9 cellular contexts compared by ENCODE assay signal in genomic region chr1:90718411-90719320, GRCh38. TPM values are rescaled to one million over a fixed set of nuclear protein-coding genes. Genes with fewer than 3 reads are reported as not detected.
DNase-seq lines count a peak whose midpoint lies in the region; ATAC-seq, FAIRE-seq and TF ChIP-seq lines count a peak whose summit lies in the region.
"Had no signal": no experiment of that assay in that cellular context is flagged by ENCODE, and none has a peak within 500 bp of the region (broad histone marks: within the 10 kb centered on the region; RNA-seq: fewer than 3 reads in every experiment).

No MANE protein-coding gene starts in this region.

- 46% methylated on average over 31 of the region's 66 CpGs for WGBS in A549 (ENCODE audit: missing lambda C conversion rate)
- 2 to 5% methylated on average over 33 to 66 of the region's 66 CpGs for WGBS in body of pancreas, 2 donors

- FAIRE-seq in A549 (lab: Jason Lieb, UNC) = no peak

- peak overlapping the region; percentile 71 for H3K4me2 ChIP-seq in A549

- H3K4me1 ChIP-seq in A549 = no peaks in the 10 kb centered on the region
- H3K4me1 ChIP-seq in body of pancreas = peaks cover 23% of the 10 kb centered on the region
- H3K4me1 ChIP-seq in mucosa of descending colon (ENCODE audit: low read depth) = peaks cover 8% of the 10 kb centered on the region

- TF ChIP-seq POLR2A in A549 (IDR thresholded peaks at IDR 0.05; ENCODE audit: low read length) (no peak), body of pancreas (IDR thresholded peaks at IDR 0.05) (no peak)

- POLR2A ChIA-PET in A549 (lab: Yijun Ruan, JAX) = no interaction called here

- intact Hi-C loops in body of pancreas (cut with DNase I) = no loop called here
- intact Hi-C loops in mucosa of descending colon (cut with DNase I, micrococcal nuclease) = no loop called here

- H3K4me3 ChIP-seq in A549 = peak overlapping the region; percentile 27; the same call in 2 of the 3 replicates
- no peak overlapping the region for H3K4me3 ChIP-seq in body of pancreas
- no peak overlapping the region for H3K4me3 ChIP-seq in mucosa of descending colon

- TF ChIP-seq CTCF in A549 (IDR thresholded peaks at IDR 0.05) (no peak), GM20000 (IDR thresholded peaks at IDR 0.05; ENCODE audit: extremely low read depth, missing control alignments) (no peak), body of pancreas (IDR thresholded peaks at IDR 0.05) (no peak), mucosa of descending colon (IDR thresholded peaks at IDR 0.05) (no peak)

- no peak for TF ChIP-seq EP300 in A549 (IDR thresholded peaks at IDR 0.05)

- H3K27me3 ChIP-seq in body of pancreas = peaks cover 0 to 61% of the 10 kb centered on the region in 2 donors

- H3K27ac ChIP-seq in A549 (no peak overlapping the region), body of pancreas (no peak overlapping the region)
- H3K27ac ChIP-seq: epithelial cell of prostate had no signal

- H3K36me3 ChIP-seq in body of pancreas (replicated peaks in 1 of 2; ENCODE audit: insufficient read depth in 1 of 2, low read depth in 2 of 2) (no peaks in the 10 kb centered on the region), mucosa of descending colon (ENCODE audit: low read depth) (no peaks in the 10 kb centered on the region)

- H3K9me3 ChIP-seq in A549 = no peaks in the 10 kb centered on the region
- H3K9me3 ChIP-seq in body of pancreas = no peaks in the 10 kb centered on the region
- no peaks in the 10 kb centered on the region for H3K9me3 ChIP-seq in mucosa of descending colon

- CTCF ChIA-PET in A549 (lab: Yijun Ruan, JAX) = interaction anchor here (0.6 to 0.9 kb wide), 2 partner anchors 7 to 11 kb away, joined by 3 read pairs; no protein-coding TSS in a partner anchor

- TF ChIP-seq RAD21 in A549 (conservative IDR thresholded peaks at IDR 0.05 in 1 of 2, IDR thresholded peaks at IDR 0.05 in 1 of 2) = no peak

- ATAC-seq in A549 (peak; percentile 26 to 59; a peak in 3 of 6 replicates), body of pancreas (peak; percentile 19), mucosa of descending colon (peak; percentile 29), GM19463 (IDR thresholded peaks at IDR 0.05; ENCODE audit: unreplicated experiment) (no peak), HG02852 (IDR thresholded peaks at IDR 0.05; ENCODE audit: unreplicated experiment) (no peak)

- DNase-seq in A549 (ENCODE audit: low read depth in 1 of 2, low spot score in 1 of 2) = no peak
- DNase-seq in GM20000 (ENCODE audit: low spot score) = peak; percentile 36
- no peak for DNase-seq in body of pancreas
- DNase-seq in mucosa of descending colon = no peak
- DNase-seq in DMS114 treated with DMSO at 0.1 percent for 48 hours (lab: John Stamatoyannopoulos, UW; ENCODE audit: unreplicated experiment) = no peak
- no peak for DNase-seq in NCI-H2227 treated with DMSO at 0.1 percent for 48 hours (lab: John Stamatoyannopoulos, UW)

TF ChIP-seq in A549, 52 proteins besides CTCF, POLR2A, EP300 and RAD21:
- TF ChIP-seq SREBF2 (IDR thresholded peaks at IDR 0.05) = no peak
- TF ChIP-seq EHF (CRISPR knock-in tag; IDR thresholded peaks at IDR 0.05) = no peak
- TF ChIP-seq HOXB5 (CRISPR knock-in tag; IDR thresholded peaks at IDR 0.05) = no peak
- TF ChIP-seq, protein P1, sequence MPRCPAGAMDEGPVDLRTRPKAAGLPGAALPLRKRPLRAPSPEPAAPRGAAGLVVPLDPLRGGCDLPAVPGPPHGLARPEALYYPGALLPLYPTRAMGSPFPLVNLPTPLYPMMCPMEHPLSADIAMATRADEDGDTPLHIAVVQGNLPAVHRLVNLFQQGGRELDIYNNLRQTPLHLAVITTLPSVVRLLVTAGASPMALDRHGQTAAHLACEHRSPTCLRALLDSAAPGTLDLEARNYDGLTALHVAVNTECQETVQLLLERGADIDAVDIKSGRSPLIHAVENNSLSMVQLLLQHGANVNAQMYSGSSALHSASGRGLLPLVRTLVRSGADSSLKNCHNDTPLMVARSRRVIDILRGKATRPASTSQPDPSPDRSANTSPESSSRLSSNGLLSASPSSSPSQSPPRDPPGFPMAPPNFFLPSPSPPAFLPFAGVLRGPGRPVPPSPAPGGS (IDR thresholded peaks at IDR 0.05) = no peak
- TF ChIP-seq TFCP2L1 (CRISPR knock-in tag; IDR thresholded peaks at IDR 0.05) = no peak
- TF ChIP-seq HOXB13 (CRISPR knock-in tag; IDR thresholded peaks at IDR 0.05; ENCODE audit: low read depth) = no peak
- TF ChIP-seq, protein P2, sequence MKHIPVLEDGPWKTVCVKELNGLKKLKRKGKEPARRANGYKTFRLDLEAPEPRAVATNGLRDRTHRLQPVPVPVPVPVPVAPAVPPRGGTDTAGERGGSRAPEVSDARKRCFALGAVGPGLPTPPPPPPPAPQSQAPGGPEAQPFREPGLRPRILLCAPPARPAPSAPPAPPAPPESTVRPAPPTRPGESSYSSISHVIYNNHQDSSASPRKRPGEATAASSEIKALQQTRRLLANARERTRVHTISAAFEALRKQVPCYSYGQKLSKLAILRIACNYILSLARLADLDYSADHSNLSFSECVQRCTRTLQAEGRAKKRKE (CRISPR knock-in tag; IDR thresholded peaks at IDR 0.05; ENCODE audit: low read depth) = no peak
- no peak for TF ChIP-seq PHF8 (IDR thresholded peaks at IDR 0.05; ENCODE audit: borderline replicate concordance, low read depth)
- TF ChIP-seq USF2 (IDR thresholded peaks at IDR 0.05) = no peak
TF ChIP-seq in A549: peak in this region for 0.

RNA-seq across cellular contexts. Expression of gene BARHL2, which starts 1.6 kb away (rescaled TPM):
- polyA plus RNA-seq in A549 (2011; rRNA removed) = not detected in 2 replicates
- not detected in 2 replicates for polyA plus RNA-seq in A549 (2012; cell fraction: cytosol; rRNA removed)
- polyA plus RNA-seq in A549 (2012; cell fraction: nucleus; rRNA removed) = not detected in 2 replicates
- polyA plus RNA-seq in A549 (2017; fragmentation: RNase III; extraction: RNeasy Plus Mini Kit Qiagen cat#74134 plus additional on column Dnase treatment) = not detected in 3 replicates
- not detected in 2 replicates for polyA minus RNA-seq in A549 (2011; rRNA and poly(A)+ RNA removed)
- total RNA-seq in body of pancreas = not detected
- not detected for total RNA-seq in mucosa of descending colon

Comparison
In these comparisons a context has a peak if more than half of its experiments do, and no peak if none do; other contexts are left out.
1. ATAC-seq: peak in A549 (2 of 2), body of pancreas (single experiment) and mucosa of descending colon (single experiment); none in GM19463 (single experiment) and HG02852 (single experiment).